22 cellular contexts compared by ENCODE assay signal in the genomic region with DNA sequence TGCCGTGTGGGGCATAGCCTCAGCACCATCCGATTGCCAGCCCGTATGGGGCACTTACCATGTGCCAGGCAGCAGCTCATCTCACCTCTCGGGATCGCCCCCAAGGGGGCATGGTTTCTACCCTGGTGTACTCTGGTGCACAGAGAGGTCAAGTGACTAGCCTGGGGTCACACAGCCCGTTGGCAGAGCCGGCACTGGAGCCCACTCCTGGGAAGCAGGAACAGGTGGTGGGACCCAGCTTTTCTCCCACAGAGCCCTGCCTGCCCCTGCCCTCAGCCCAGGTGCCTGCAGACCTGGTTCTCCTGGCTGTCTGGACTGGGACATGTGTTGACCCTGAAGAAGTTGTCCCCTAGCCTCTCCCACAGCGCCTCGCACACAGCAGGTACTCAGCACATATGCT.
DNase-seq lines count a peak whose midpoint lies in the region; ATAC-seq, FAIRE-seq and TF ChIP-seq lines count a peak whose summit lies in the region.
"Had no signal": no experiment of that assay in that cellular context is flagged by ENCODE, and none has a peak within 500 bp of the region (broad histone marks: within the 10 kb centered on the region; RNA-seq: fewer than 3 reads in every experiment).

No MANE protein-coding gene starts in this region.

- intact Hi-C loops in HepG2 (cut with micrococcal nuclease; ENCODE audit: unreplicated experiment) (no loop called here), right lobe of liver (cut with DNase I) (no loop called here), pancreas (cut with DNase I) (loop anchor here in 1 of 3 donors (10.0 kb wide), 1 partner anchor 139 kb away; the partner anchor contains the start of gene CIBAR2)

- WGBS in HepG2 (ENCODE audit: low lambda C conversion rate), result 100% methylated on average over 4 of the region's 9 CpGs
- WGBS in right lobe of liver (ENCODE audit: insufficient coverage, low coverage, low lambda C conversion rate, missing lambda C conversion rate), result no CpG with 5 or more reads among the region's 9 CpGs
- WGBS in H1 (ENCODE audit: extremely low coverage in 1 of 2, insufficient coverage in 1 of 2, insufficient read length in 1 of 2, insufficient replicate concordance in 2 of 2, low coverage in 1 of 2, low lambda C conversion rate in 2 of 2, missing lambda C conversion rate in 1 of 2), 2 experiments, result 91% methylated on average over 9 of the region's 9 CpGs; no CpG with 5 or more reads in 1 of the 2 experiments
- 64 to 68% methylated on average over 9 of the region's 9 CpGs for WGBS in pancreas, 2 donors
- 98% methylated on average over 7 of the region's 9 CpGs for WGBS in suprapubic skin

- no peak overlapping the region for H3K4me2 ChIP-seq in HepG2 (ENCODE audit: low read depth, low read length)
- H3K4me2 ChIP-seq in H1 (ENCODE audit: insufficient read depth in 1 of 2, low read depth in 2 of 2, low read length in 2 of 2), result no peak overlapping the region

- no peak overlapping the region for H4K91ac ChIP-seq in H1 (replicated peaks; ENCODE audit: insufficient read length, low read length)

- CTCF ChIA-PET in HepG2 (lab: Yijun Ruan, JAX; ENCODE audit: low intra/inter-chr PET ratio, low total read pairs), result interaction anchor here (1.1 kb wide), 1 partner anchor 139 kb away, joined by 6 read pairs; no protein-coding TSS in a partner anchor
- CTCF ChIA-PET in H1 (lab: Charles Lee; ENCODE audit: partially characterized antibody), result interaction anchor here (0.6 to 17.5 kb wide), 30 partner anchors 9 to 466 kb away, joined by 3 to 371 read pairs (median 9); no protein-coding TSS in a partner anchor

- no peak overlapping the region for H2BK12ac ChIP-seq in H1 (ENCODE audit: low read depth, low read length)

- in situ Hi-C loops in HepG2 (cut with HindIII; ENCODE audit: extremely low pct_ligation_motif_present, low pct_unique_long_range_greater_than_20kb), result no loop called here

- H2AK5ac ChIP-seq in H1 (ENCODE audit: low read depth, low read length), result peak overlapping the region; percentile 3; the same call in 1 of the 2 replicates

- no peak for TF ChIP-seq EP300 in HepG2 (IDR thresholded peaks at IDR 0.05; ENCODE audit: low read depth in 2 of 2, low read length in 2 of 2)
- TF ChIP-seq EP300 in HepG2 (CRISPR knock-in tag; IDR thresholded peaks at IDR 0.05; ENCODE audit: borderline replicate concordance), result no peak
- no peak for TF ChIP-seq EP300 in H1 (IDR thresholded peaks at IDR 0.05; ENCODE audit: borderline replicate concordance in 1 of 2, low read depth in 2 of 2, low read length in 2 of 2)
- no peak for TF ChIP-seq EP300 in suprapubic skin (IDR thresholded peaks at IDR 0.05)

- H3K79me2 ChIP-seq in HepG2 (ENCODE audit: insufficient read depth, low read length) (no peaks in the 10 kb centered on the region), H1 (ENCODE audit: control insufficient read depth in 1 of 2, insufficient read depth in 2 of 2, low read length in 2 of 2) (no peaks in the 10 kb centered on the region; a peak in 1 of 4 replicates)

- no peak overlapping the region for H4K5ac ChIP-seq in H1 (ENCODE audit: insufficient read length, low read depth, low read length)

- POLR2A ChIA-PET in HepG2 (lab: Yijun Ruan, JAX), result no interaction called here
- POLR2A ChIA-PET in H1 (lab: Charles Lee; ENCODE audit: partially characterized antibody), result interaction anchor here (0.7 to 1.5 kb wide), 3 partner anchors 9 to 13 kb away, joined by 3 to 6 read pairs (median 5); no protein-coding TSS in a partner anchor

- ATAC-seq in HepG2, result no peak
- ATAC-seq in right lobe of liver, result no peak
- ATAC-seq in pancreas, result peak in 3 of 4 donors; percentile 15 to 38 (median 33)
- ATAC-seq in GM21360 (IDR thresholded peaks at IDR 0.05; ENCODE audit: unreplicated experiment), result no peak

- no peaks in the 10 kb centered on the region for H3K27me3 ChIP-seq in HepG2 (ENCODE audit: control insufficient read depth in 1 of 2, insufficient read depth in 2 of 2, low read length in 2 of 2)
- no peaks in the 10 kb centered on the region for H3K27me3 ChIP-seq in right lobe of liver
- no peaks in the 10 kb centered on the region for H3K27me3 ChIP-seq in adipocyte (replicated peaks; ENCODE audit: control insufficient read depth, insufficient read depth, low read length)
- H3K27me3 ChIP-seq in H1 (replicated peaks in 1 of 4; ENCODE audit: control insufficient read depth in 3 of 4, extremely low read depth in 1 of 4, insufficient read depth in 3 of 4, low read length in 3 of 4), result no peaks in the 10 kb centered on the region
- no peaks in the 10 kb centered on the region for H3K27me3 ChIP-seq in pancreas
- peaks cover 5% of the 10 kb centered on the region for H3K27me3 ChIP-seq in suprapubic skin
- H3K27me3 ChIP-seq: BE2C had no signal

- no peak overlapping the region for H3K14ac ChIP-seq in H1 (ENCODE audit: insufficient read length)

- DNase-seq in HepG2 (ENCODE audit: low spot score) (no peak), right lobe of liver (no peak), adipocyte (ENCODE audit: low read depth) (no peak), H1 (ENCODE audit: low read depth in 1 of 2, low spot score in 2 of 2) (no peak), pancreas (peak in 1 of 6 donors; percentile 43), suprapubic skin (ENCODE audit: low spot score in 2 of 2) (no peak)
- DNase-seq in stimulated activated CD4-positive, alpha-beta T cell treated with anti-CD3 and anti-CD28 coated beads, Interleukin-15, amount 100 ng/mL, for 24 hours, result no peak
- DNase-seq: AML-193; BE2C; C1 segment of cervical spinal cord; Calu3; CD4-positive, alpha-beta memory T cell; COR-L47; DMS79 treated with DMSO at 0.1 percent for 48 hours; GF-D8; H9; HFFc6 had no signal

- FAIRE-seq in HepG2 (lab: Jason Lieb, UNC) (no peak), H1 (lab: Jason Lieb, UNC) (no peak), pancreas (lab: Jason Lieb, UNC) (no peak)
- FAIRE-seq: A204.1, GM18507 had no signal

- no peak for TF ChIP-seq POLR2A in HepG2 (IDR thresholded peaks at IDR 0.05; ENCODE audit: insufficient read depth in 1 of 2, low read depth in 2 of 2, low read length in 2 of 2)
- TF ChIP-seq POLR2A in right lobe of liver (IDR thresholded peaks at IDR 0.05), result no peak
- no peak for TF ChIP-seq POLR2A in H1 (IDR thresholded peaks at IDR 0.05; ENCODE audit: control extremely low read depth in 1 of 2, low read depth in 2 of 2, low read length in 2 of 2)
- no peak for TF ChIP-seq POLR2A in suprapubic skin (IDR thresholded peaks at IDR 0.05)

- H3K4me1 ChIP-seq in HepG2 (ENCODE audit: insufficient read depth, low read length), result peaks cover 6% of the 10 kb centered on the region
- H3K4me1 ChIP-seq in right lobe of liver, result peaks cover 0 to 24% (median 2%) of the 10 kb centered on the region in 4 donors
- peaks cover 12% of the 10 kb centered on the region for H3K4me1 ChIP-seq in adipocyte (ENCODE audit: control insufficient read depth, insufficient read depth, low read length)
- peaks cover 0 to 14% (median 5%) of the 10 kb centered on the region in 4 experiments; a peak in 5 of 7 replicates for H3K4me1 ChIP-seq in H1 (replicated peaks in 1 of 4; ENCODE audit: control insufficient read depth in 3 of 4, insufficient read depth in 4 of 4, low read length in 3 of 4)
- peaks cover 0 to 3% (median 0%) of the 10 kb centered on the region in 3 donors for H3K4me1 ChIP-seq in pancreas
- no peaks in the 10 kb centered on the region for H3K4me1 ChIP-seq in suprapubic skin

- no peak for TF ChIP-seq RAD21 in HepG2 (CRISPR knock-in tag; IDR thresholded peaks at IDR 0.05)
- no peak for TF ChIP-seq RAD21 in H1 (IDR thresholded peaks at IDR 0.05 in 1 of 2, conservative IDR thresholded peaks at IDR 0.05 in 1 of 2; ENCODE audit: low read depth in 2 of 2, low read length in 2 of 2)

- H4K8ac ChIP-seq in H1 (ENCODE audit: extremely low read depth, insufficient read depth, low read length), result no peak overlapping the region

- no TSS peak for BruUV-seq in HepG2 (replicated peaks; lab: Mats Ljungman, UMichigan)

- no peak overlapping the region for H3K27ac ChIP-seq in HepG2 (ENCODE audit: extremely low read length, insufficient read depth, low read length)
- peak overlapping the region in 1 of 3 donors; percentile 7 for H3K27ac ChIP-seq in right lobe of liver
- H3K27ac ChIP-seq in H1 (ENCODE audit: low read depth, low read length), result no peak overlapping the region
- no peak overlapping the region for H3K27ac ChIP-seq in pancreas
- H3K27ac ChIP-seq in suprapubic skin, result no peak overlapping the region
- H3K27ac ChIP-seq: 22Rv1, GM23248 had no signal

- 0 out of 2 replicates have a peak overlapping the region, but pooled peaks have one; percentile 52 for H2BK5ac ChIP-seq in H1 (ENCODE audit: low read depth, low read length)

- no peak overlapping the region for H3K18ac ChIP-seq in H1 (ENCODE audit: extremely low read depth, low read length)

- no peak overlapping the region for H3K23ac ChIP-seq in H1 (ENCODE audit: insufficient read length)

- no peak overlapping the region for H3K56ac ChIP-seq in H1 (replicated peaks; ENCODE audit: insufficient read length, low read depth, low read length)

- H2AFZ ChIP-seq in HepG2 (ENCODE audit: low read length) (no peak overlapping the region), H1 (ENCODE audit: low read length) (no peak overlapping the region)
- H2AFZ ChIP-seq: GM23248 had no signal

- H3K79me1 ChIP-seq in H1 (ENCODE audit: low read depth, low read length), result peaks cover 7% of the 10 kb centered on the region

- 0 out of 2 replicates have a peak overlapping the region, but pooled peaks have one; percentile 13 for H2BK20ac ChIP-seq in H1 (ENCODE audit: low read length)

- no peaks in the 10 kb centered on the region for H3K23me2 ChIP-seq in H1 (ENCODE audit: low read depth, low read length)

- H2BK15ac ChIP-seq in H1 (ENCODE audit: low read length), result no peak overlapping the region

- peaks cover 6% of the 10 kb centered on the region; the same call in 1 of the 2 replicates for H4K20me1 ChIP-seq in HepG2 (ENCODE audit: insufficient read depth, low read length)
- peaks cover 12 to 20% of the 10 kb centered on the region in 2 experiments for H4K20me1 ChIP-seq in H1 (replicated peaks in 1 of 2; ENCODE audit: control insufficient read depth in 1 of 2, insufficient read depth in 2 of 2, low read length in 2 of 2)

- TF ChIP-seq CTCF in HepG2 (CRISPR knock-in tag; IDR thresholded peaks at IDR 0.05), result no peak
- TF ChIP-seq CTCF in right lobe of liver (IDR thresholded peaks at IDR 0.05), result no peak
- TF ChIP-seq CTCF in H1 (IDR thresholded peaks at IDR 0.05; ENCODE audit: control extremely low read depth in 1 of 3, insufficient read depth in 1 of 3, low read depth in 1 of 3, low read length in 3 of 3), result no peak
- no peak for TF ChIP-seq CTCF in pancreas (IDR thresholded peaks at IDR 0.05)
- TF ChIP-seq CTCF in suprapubic skin (IDR thresholded peaks at IDR 0.05), result no peak

- H3K4me3 ChIP-seq in HepG2 (replicated peaks in 1 of 3; ENCODE audit: insufficient read depth in 1 of 3, low read depth in 2 of 3, low read length in 3 of 3) (no peak overlapping the region), right lobe of liver (no peak overlapping the region), adipocyte (ENCODE audit: low read length) (no peak overlapping the region), H1 (ENCODE audit: extremely low read depth in 1 of 4, insufficient read depth in 2 of 4, low read depth in 3 of 4, low read length in 4 of 4) (no peak overlapping the region), pancreas (no peak overlapping the region), suprapubic skin (no peak overlapping the region)
- H3K4me3 ChIP-seq: GM23248 had no signal

- H3K9me3 ChIP-seq in HepG2 (ENCODE audit: low read length) (no peaks in the 10 kb centered on the region), right lobe of liver (no peaks in the 10 kb centered on the region), adipocyte (ENCODE audit: control insufficient read depth, low read length) (no peaks in the 10 kb centered on the region), H1 (ENCODE audit: insufficient read depth in 2 of 2, low read depth in 1 of 2, low read length in 1 of 2) (no peaks in the 10 kb centered on the region), pancreas (no peaks in the 10 kb centered on the region), suprapubic skin (no peaks in the 10 kb centered on the region)
- H3K9me3 ChIP-seq: BE2C had no signal

- no peak overlapping the region for H3K9ac ChIP-seq in HepG2 (ENCODE audit: insufficient read depth, low read depth, low read length)
- peak overlapping the region; percentile 29 for H3K9ac ChIP-seq in adipocyte (ENCODE audit: low read length)
- no peak overlapping the region for H3K9ac ChIP-seq in H1 (replicated peaks in 1 of 4; ENCODE audit: extremely low read depth in 1 of 4, low read depth in 3 of 4, low read length in 3 of 4)
- H3K9ac ChIP-seq: GM23248 had no signal

- H3K36me3 ChIP-seq in HepG2 (replicated peaks in 1 of 2; ENCODE audit: control insufficient read depth in 1 of 2, insufficient read depth in 2 of 2, low read length in 2 of 2) (no peaks in the 10 kb centered on the region), right lobe of liver (no peaks in the 10 kb centered on the region), adipocyte (ENCODE audit: control insufficient read depth, insufficient read depth, low read length, severe bottlenecking) (no peaks in the 10 kb centered on the region), H1 (ENCODE audit: control insufficient read depth in 2 of 4, insufficient read depth in 4 of 4, low read length in 3 of 4) (no peaks in the 10 kb centered on the region), pancreas (no peaks in the 10 kb centered on the region), suprapubic skin (no peaks in the 10 kb centered on the region)

- no peak overlapping the region for H2BK120ac ChIP-seq in H1 (replicated peaks; ENCODE audit: low read depth, low read length)

- H3K4ac ChIP-seq in H1 (replicated peaks; ENCODE audit: insufficient read length, low read depth, low read length), result no peak overlapping the region

Comparison
In these comparisons a context has a peak if more than half of its experiments do, and no peak if none do; other contexts are left out.
1. ATAC-seq: peak in pancreas (3 of 4); none in HepG2 (single experiment), right lobe of liver (0 of 4) and GM21360 (single experiment).
2. Of the 41 proteins assayed by ChIP-seq in both HepG2 and H1: peak only in HepG2: none; only in H1: KDM1A; in both: none; in neither: 40.